ENCODE assay signal across 1 cellular context in genomic region chr15:63086967-63087366, GRCh38.
TF ChIP-seq lines count a peak whose summit lies in the region.

No MANE protein-coding gene starts in this region.

TF ChIP-seq in IMR-90, 13 proteins besides CTCF, POLR2A, EP300 and RAD21 (continued from another document):
- TF ChIP-seq RCOR1 (IDR thresholded peaks at IDR 0.05; ENCODE audit: insufficient replicate concordance, low read length) (no peak), USF2 (IDR thresholded peaks at IDR 0.05; ENCODE audit: low read depth, low read length) (no peak), MAFK (IDR thresholded peaks at IDR 0.05; ENCODE audit: low read depth, low read length) (no peak)
TF ChIP-seq in IMR-90: peak in this region for 0.
